In the genomic region with DNA sequence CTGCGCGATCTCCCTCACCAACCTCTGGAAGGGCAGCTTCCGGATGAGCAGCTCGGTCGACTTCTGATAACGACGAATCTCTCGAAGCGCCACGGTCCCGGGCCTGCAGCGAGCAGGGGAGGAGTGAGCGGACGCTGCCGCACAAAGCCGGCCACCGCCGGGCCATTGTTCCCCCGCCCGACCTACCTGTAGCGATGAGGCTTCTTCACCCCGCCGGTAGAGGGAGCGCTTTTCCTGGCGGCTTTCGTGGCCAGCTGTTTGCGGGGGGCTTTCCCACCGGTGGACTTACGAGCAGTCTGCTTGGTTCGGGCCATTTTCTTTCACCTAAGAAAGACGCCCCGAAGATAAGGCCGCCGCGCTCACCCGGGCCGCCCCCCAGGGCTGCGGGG, we compare ENCODE assay signal across 8 cellular contexts.
DNase-seq lines count a peak whose midpoint lies in the region; ATAC-seq and TF ChIP-seq lines count a peak whose summit lies in the region.

No MANE protein-coding gene starts in this region.

- peak overlapping the region; percentile 94 for H3K27ac ChIP-seq in angular gyrus (ENCODE audit: low read depth, low read length)

- no peaks in the 10 kb centered on the region for H3K27me3 Mint-ChIP-seq in stimulated activated memory B cell treated with anti-CD40 and anti-IgM and Interleukin-4, amounts not matched to agents 10 μg/mL and 1 μg/mL and 100 μg/mL, for 72 hours

- H3K36me3 Mint-ChIP-seq in stimulated activated memory B cell treated with anti-CD40 and anti-IgM and Interleukin-4, amounts not matched to agents 10 μg/mL and 1 μg/mL and 100 μg/mL, for 72 hours = peaks cover 33% of the 10 kb centered on the region

- H3K4me3 ChIP-seq in NB4 (ENCODE audit: low read depth, low read length) = peak overlapping the region; percentile 93

- H3K27ac Mint-ChIP-seq in stimulated activated memory B cell treated with anti-CD40 and anti-IgM and Interleukin-4, amounts not matched to agents 10 μg/mL and 1 μg/mL and 100 μg/mL, for 72 hours = peak overlapping the region; percentile 96

- peak; percentile 48 for TF ChIP-seq CTCF in NB4 (IDR thresholded peaks at IDR 0.05; ENCODE audit: low read depth, low read length)

- H3K4me3 Mint-ChIP-seq in stimulated activated memory B cell treated with anti-CD40 and anti-IgM and Interleukin-4, amounts not matched to agents 10 μg/mL and 1 μg/mL and 100 μg/mL, for 72 hours = peak overlapping the region; percentile 99

- no peak for TF ChIP-seq POLR2A in NB4 (IDR thresholded peaks at IDR 0.05; ENCODE audit: extremely low read depth, insufficient read length)

- no peaks in the 10 kb centered on the region for H3K9me3 Mint-ChIP-seq in stimulated activated memory B cell treated with anti-CD40 and anti-IgM and Interleukin-4, amounts not matched to agents 10 μg/mL and 1 μg/mL and 100 μg/mL, for 72 hours

- ATAC-seq in GM21737 (IDR thresholded peaks at IDR 0.05; ENCODE audit: unreplicated experiment) = peak; percentile 5
- no peak for ATAC-seq in stimulated activated memory B cell treated with anti-CD40 and anti-IgM and Interleukin-4, amounts not matched to agents 10 μg/mL and 1 μg/mL and 100 μg/mL, for 72 hours

- DNase-seq in NCI-H1105 treated with DMSO at 0.1 percent for 48 hours (lab: John Stamatoyannopoulos, UW) = peak; percentile 52
- DNase-seq in NCI-H1105 (lab: John Stamatoyannopoulos, UW) = no peak
- DNase-seq in NB4 (ENCODE audit: low read depth) = no peak
- peak; percentile 44 for DNase-seq in iPS-NIHi7 (ENCODE audit: extremely low spot score)
- DNase-seq in NCI-H128 (lab: John Stamatoyannopoulos, UW; ENCODE audit: unreplicated experiment) = no peak

- peaks cover 52% of the 10 kb centered on the region for H3K4me1 Mint-ChIP-seq in stimulated activated memory B cell treated with anti-CD40 and anti-IgM and Interleukin-4, amounts not matched to agents 10 μg/mL and 1 μg/mL and 100 μg/mL, for 72 hours

Comparison
In these comparisons a context has a peak if more than half of its experiments do, and no peak if none do; other contexts are left out.
1. DNase-seq: peak in NCI-H1105 treated with DMSO at 0.1 percent for 48 hours (single experiment) and iPS-NIHi7 (single experiment); none in NCI-H1105 (single experiment), NB4 (single experiment) and NCI-H128 (single experiment).